ENCODE assay signal across 13 cellular contexts in genomic region chr17:40061532-40062038, GRCh38. TPM values are rescaled to one million over a fixed set of nuclear protein-coding genes. Genes with fewer than 3 reads are reported as not detected.
DNase-seq lines count a peak whose midpoint lies in the region; ATAC-seq and TF ChIP-seq lines count a peak whose summit lies in the region.
"Had no signal": no experiment of that assay in that cellular context is flagged by ENCODE, and none has a peak within 500 bp of the region (broad histone marks: within the 10 kb centered on the region; RNA-seq: fewer than 3 reads in every experiment).

No MANE protein-coding gene starts in this region.

- no peaks in the 10 kb centered on the region for H3K27me3 ChIP-seq in BLaER1
- H3K27me3 ChIP-seq in H9 (ENCODE audit: insufficient read depth, low read length) = peaks cover 2% of the 10 kb centered on the region; the same call in 1 of the 2 replicates
- H3K27me3 ChIP-seq in trophoblast cell (ENCODE audit: insufficient read depth, low read length) = no peaks in the 10 kb centered on the region
- H3K27me3 ChIP-seq in Peyer's patch = no peaks in the 10 kb centered on the region
- H3K27me3 ChIP-seq: body of pancreas had no signal

- TF ChIP-seq CTCF in H9 (conservative IDR thresholded peaks at IDR 0.05) = no peak
- TF ChIP-seq CTCF in Peyer's patch (IDR thresholded peaks at IDR 0.05) = no peak

- no peak overlapping the region for H3T11ph ChIP-seq in H9 (ENCODE audit: low read length)

- H2BK12ac ChIP-seq in H9 (ENCODE audit: insufficient read length, low read depth, low read length) (no peak overlapping the region), trophoblast cell (ENCODE audit: low read length) (no peak overlapping the region)

- no peak overlapping the region for H2BK15ac ChIP-seq in H9 (ENCODE audit: low read depth, low read length)

- no peak for ATAC-seq in naive thymus-derived CD8-positive, alpha-beta T cell
- ATAC-seq in GM18520 (IDR thresholded peaks at IDR 0.05; ENCODE audit: unreplicated experiment) = no peak
- ATAC-seq: Panc1 had no signal

- H3K79me2 ChIP-seq in H9 (ENCODE audit: insufficient read depth, low read length) (no peaks in the 10 kb centered on the region), trophoblast cell (ENCODE audit: control insufficient read depth, insufficient read depth, low read length, poor library complexity) (no peaks in the 10 kb centered on the region)

- H2BK5ac ChIP-seq in H9 (ENCODE audit: insufficient read length, low read length) (no peak overlapping the region), trophoblast cell (ENCODE audit: low read depth, low read length, poor library complexity) (no peak overlapping the region)

- no peak overlapping the region for H3K56ac ChIP-seq in H9 (ENCODE audit: insufficient read length, low read depth, low read length)

- no peak overlapping the region for H3K18ac ChIP-seq in H9 (ENCODE audit: insufficient read length, low read depth, low read length)
- H3K18ac ChIP-seq in trophoblast cell (ENCODE audit: low read length) = no peak overlapping the region

- POLR2A ChIA-PET in naive thymus-derived CD8-positive, alpha-beta T cell (lab: Charles Lee) = interaction anchor here (0.6 to 17.1 kb wide), 7 partner anchors 14 to 88 kb away, joined by 3 to 260 read pairs (median 4); partner anchors contain the start of gene NR1D1

- H3K36me3 Mint-ChIP-seq in H9 (ENCODE audit: insufficient read depth in 1 of 3, low read depth in 3 of 3) = no peaks in the 10 kb centered on the region; a peak in 1 of 7 replicates
- no peaks in the 10 kb centered on the region for H3K36me3 Mint-ChIP-seq in naive thymus-derived CD8-positive, alpha-beta T cell

- H4K20me1 ChIP-seq in BLaER1 (no peaks in the 10 kb centered on the region; the same call in 1 of the 2 replicates), H9 (ENCODE audit: control insufficient read depth, insufficient read depth, insufficient read length) (no peaks in the 10 kb centered on the region)

- H3K27ac ChIP-seq in BLaER1 = no peak overlapping the region
- H3K27ac ChIP-seq in H9 (ENCODE audit: insufficient read length, low read depth, low read length) = no peak overlapping the region
- H3K27ac ChIP-seq in caudate nucleus (ENCODE audit: low read depth, low read length) = peak overlapping the region; percentile 80
- H3K27ac ChIP-seq in trophoblast cell (ENCODE audit: low read depth, low read length) = no peak overlapping the region
- H3K27ac ChIP-seq in Peyer's patch = peak overlapping the region in 1 of 4 donors; percentile 98

- no peak overlapping the region for H3K23ac ChIP-seq in H9 (ENCODE audit: insufficient read length, low read depth, low read length)
- no peak overlapping the region for H3K23ac ChIP-seq in trophoblast cell (ENCODE audit: low read length)

- H3K23me2 ChIP-seq in H9 (ENCODE audit: insufficient read length, low read depth, low read length, poor library complexity, severe bottlenecking) = peaks cover 9% of the 10 kb centered on the region

- H2BK20ac ChIP-seq in H9 (ENCODE audit: low read depth, low read length, poor library complexity, severe bottlenecking) = no peak overlapping the region

- H3K4me2 ChIP-seq in BLaER1 = peak overlapping the region; percentile 88
- no peak overlapping the region for H3K4me2 ChIP-seq in H9 (ENCODE audit: insufficient read depth, insufficient read length, low read length)
- H3K4me2 ChIP-seq in trophoblast cell (ENCODE audit: low read length) = no peak overlapping the region

- H4K5ac ChIP-seq in H9 (ENCODE audit: insufficient read length, low read depth, low read length) = no peak overlapping the region

- no peak overlapping the region for H4K12ac ChIP-seq in trophoblast cell (ENCODE audit: low read depth, low read length)

- peak overlapping the region; percentile 74 to 91 for H3K4me3 Mint-ChIP-seq in H9
- peak overlapping the region; percentile 82 to 94 (median 86) for H3K4me3 Mint-ChIP-seq in naive thymus-derived CD8-positive, alpha-beta T cell

- H3K4me3 ChIP-seq in BLaER1 = no peak overlapping the region
- H3K4me3 ChIP-seq in trophoblast cell (ENCODE audit: low read depth, low read length) = no peak overlapping the region
- no peak overlapping the region for H3K4me3 ChIP-seq in Peyer's patch
- H3K4me3 ChIP-seq: body of pancreas had no signal

- WGBS in H9 (ENCODE audit: extremely low coverage, insufficient read length, low lambda C conversion rate) = no CpG with 5 or more reads among the region's 11 CpGs
- no CpG with 5 or more reads among the region's 11 CpGs for WGBS in trophoblast cell (ENCODE audit: extremely low coverage, insufficient coverage, insufficient read length)

- H3K9me3 ChIP-seq in BLaER1 (no peaks in the 10 kb centered on the region), H9 (ENCODE audit: control insufficient read depth, low read depth, low read length) (no peaks in the 10 kb centered on the region), trophoblast cell (ENCODE audit: insufficient read depth, low read depth, low read length) (no peaks in the 10 kb centered on the region), Peyer's patch (no peaks in the 10 kb centered on the region)
- H3K9me3 ChIP-seq: body of pancreas had no signal

- no peaks in the 10 kb centered on the region for H3K36me3 ChIP-seq in BLaER1
- H3K36me3 ChIP-seq in trophoblast cell (ENCODE audit: control insufficient read depth in 1 of 2, insufficient read depth in 2 of 2, low read length in 2 of 2) = no peaks in the 10 kb centered on the region
- no peaks in the 10 kb centered on the region for H3K36me3 ChIP-seq in Peyer's patch

- no peak overlapping the region for H2AK5ac ChIP-seq in H9 (ENCODE audit: insufficient read length, low read length)
- H2AK5ac ChIP-seq in trophoblast cell (ENCODE audit: low read length) = no peak overlapping the region

- H3K4me1 ChIP-seq in BLaER1 (peaks cover 45% of the 10 kb centered on the region), H9 (ENCODE audit: insufficient read depth, low read length) (peaks cover 10% of the 10 kb centered on the region), trophoblast cell (ENCODE audit: control insufficient read depth in 1 of 2, insufficient read depth in 2 of 2, low read length in 2 of 2) (peaks cover 0 to 14% of the 10 kb centered on the region in 2 experiments), Peyer's patch (peaks cover 0 to 47% (median 9%) of the 10 kb centered on the region in 4 donors)

- H2AFZ ChIP-seq in H9 (ENCODE audit: low read length) = no peak overlapping the region
- no peak overlapping the region for H2AFZ ChIP-seq in trophoblast cell (ENCODE audit: insufficient read depth, low read length, poor library complexity)

- no peak overlapping the region for H3K4ac ChIP-seq in H9 (ENCODE audit: low read depth, low read length)
- H3K4ac ChIP-seq in trophoblast cell (ENCODE audit: low read depth, low read length) = no peak overlapping the region

- H3K9ac ChIP-seq in BLaER1 (0 out of 2 replicates have a peak overlapping the region, but pooled peaks have one; percentile 64), H9 (ENCODE audit: extremely low read depth, insufficient read length, low read length) (no peak overlapping the region), trophoblast cell (ENCODE audit: low read length) (no peak overlapping the region)

- no peak overlapping the region for H4K8ac ChIP-seq in H9 (replicated peaks; ENCODE audit: insufficient read length, low read depth, low read length)
- no peak overlapping the region for H4K8ac ChIP-seq in trophoblast cell (ENCODE audit: low read depth, low read length)

- H3K79me1 ChIP-seq in H9 (ENCODE audit: insufficient read depth, low read depth, low read length, poor library complexity, severe bottlenecking) (no peaks in the 10 kb centered on the region), trophoblast cell (ENCODE audit: low read length) (peaks cover 8% of the 10 kb centered on the region)

- no peak overlapping the region for H2BK120ac ChIP-seq in H9 (ENCODE audit: low read depth, low read length, poor library complexity, severe bottlenecking)
- H2BK120ac ChIP-seq in trophoblast cell (ENCODE audit: insufficient read depth, low read length, poor library complexity) = no peak overlapping the region

- H3K9me3 Mint-ChIP-seq in H9 = no peaks in the 10 kb centered on the region; a peak in 1 of 5 replicates
- no peaks in the 10 kb centered on the region for H3K9me3 Mint-ChIP-seq in naive thymus-derived CD8-positive, alpha-beta T cell

- no peak for DNase-seq in H9
- no peak for DNase-seq in caudate nucleus (lab: John Stamatoyannopoulos, UW)
- DNase-seq in naive thymus-derived CD8-positive, alpha-beta T cell = no peak
- DNase-seq in trophoblast cell = no peak
- no peak for DNase-seq in Peyer's patch
- no peak for DNase-seq in ureter (ENCODE audit: low spot score)
- DNase-seq: activated CD4-positive, CD25-positive, alpha-beta regulatory T cell; stimulated activated CD4-positive, alpha-beta T cell treated with anti-CD3 and anti-CD28 coated beads, Interleukin-4, amount 100 ng/mL, for 4 hours had no signal

- no peak overlapping the region for H3K27ac Mint-ChIP-seq in H9
- H3K27ac Mint-ChIP-seq in naive thymus-derived CD8-positive, alpha-beta T cell = peak overlapping the region; percentile 79 to 95 (median 90)

- peaks cover 41% of the 10 kb centered on the region for H3K27me3 Mint-ChIP-seq in H9 (ENCODE audit: low read depth)
- peaks cover 0 to 2% (median 0%) of the 10 kb centered on the region in 5 donors for H3K27me3 Mint-ChIP-seq in naive thymus-derived CD8-positive, alpha-beta T cell

- TF ChIP-seq POLR2A in Peyer's patch (IDR thresholded peaks at IDR 0.05) = no peak

- H3K14ac ChIP-seq in H9 (ENCODE audit: insufficient read depth, low read length) (no peak overlapping the region), trophoblast cell (ENCODE audit: low read length) (no peak overlapping the region)

- H4K91ac ChIP-seq in H9 (ENCODE audit: insufficient read length, low read depth, low read length) = no peak overlapping the region
- no peak overlapping the region for H4K91ac ChIP-seq in trophoblast cell (ENCODE audit: low read depth, low read length)

- H3K4me1 Mint-ChIP-seq in H9 = peaks cover 45 to 71% of the 10 kb centered on the region in 2 experiments
- H3K4me1 Mint-ChIP-seq in naive thymus-derived CD8-positive, alpha-beta T cell = peaks cover 27 to 43% (median 38%) of the 10 kb centered on the region in 4 donors

RNA-seq across cellular contexts. Expression of gene THRA, which starts 1.2 kb away (rescaled TPM):
- 9.8 and 10.1 TPM in 2 replicates for total RNA-seq in H9 (2021)
- total RNA-seq in naive thymus-derived CD8-positive, alpha-beta T cell = 10 to 100 TPM; 53.6 to 54.2 TPM
- polyA plus RNA-seq in naive thymus-derived CD8-positive, alpha-beta T cell = 10 to 100 TPM; 11.3 to 23.3 (median 22.2) TPM
- polyA plus RNA-seq in trophoblast cell (2013) = 4.1 TPM in 2 replicates
- total RNA-seq in Peyer's patch = 10 to 100 TPM; 43.4 to 80.5 (median 68.5) TPM
- 54.7 TPM for total RNA-seq in ureter

RNA-seq across cellular contexts. Expression of gene MED24, which starts 7.4 kb away (rescaled TPM):
- total RNA-seq in H9 (2021) = 104 and 105 TPM in 2 replicates
- total RNA-seq in naive thymus-derived CD8-positive, alpha-beta T cell = 100 to 1,000 TPM; 104 TPM
- 10 to 100 TPM; 37.3 to 67.7 (median 42.1) TPM for polyA plus RNA-seq in naive thymus-derived CD8-positive, alpha-beta T cell
- 44.7 and 45.9 TPM in 2 replicates for polyA plus RNA-seq in trophoblast cell (2013)
- total RNA-seq in Peyer's patch = 100 to 1,000 TPM in 3 of 4 donors, 10 to 100 TPM in 1; 77.9 to 176 (median 146) TPM
- 87.9 TPM for total RNA-seq in ureter

RNA-seq across cellular contexts. Expression of gene NR1D1, which starts 38.8 kb away (rescaled TPM):
- total RNA-seq in H9 (2021) (8.6 and 8.7 TPM in 2 replicates), Peyer's patch (10 to 100 TPM; 13.2 to 38.8 (median 18.9) TPM), ureter (26.0 TPM)
- total RNA-seq in naive thymus-derived CD8-positive, alpha-beta T cell = 10 to 100 TPM; 18.2 to 19.2 TPM
- polyA plus RNA-seq in naive thymus-derived CD8-positive, alpha-beta T cell = 1 to 10 TPM; 3.9 to 9.9 (median 6.4) TPM
- polyA plus RNA-seq in trophoblast cell (2013) = 2.0 and 2.2 TPM in 2 replicates

RNA-seq across cellular contexts. Expression of gene CSF3, which starts 46.3 kb away (rescaled TPM):
- not detected in 2 replicates for total RNA-seq in H9 (2021)
- not detected for total RNA-seq in naive thymus-derived CD8-positive, alpha-beta T cell
- not detected for polyA plus RNA-seq in naive thymus-derived CD8-positive, alpha-beta T cell
- not detected in 2 replicates for polyA plus RNA-seq in trophoblast cell (2013)
- total RNA-seq in Peyer's patch = not detected
- 1.0 TPM for total RNA-seq in ureter
- total RNA-seq: lung microvascular endothelial cell had no signal

Comparison
In these comparisons a context has a peak if more than half of its experiments do, and no peak if none do; other contexts are left out.
1. H3K27ac Mint-ChIP-seq: peak in naive thymus-derived CD8-positive, alpha-beta T cell (10 of 10); none in H9 (0 of 3).